In the genomic region with DNA sequence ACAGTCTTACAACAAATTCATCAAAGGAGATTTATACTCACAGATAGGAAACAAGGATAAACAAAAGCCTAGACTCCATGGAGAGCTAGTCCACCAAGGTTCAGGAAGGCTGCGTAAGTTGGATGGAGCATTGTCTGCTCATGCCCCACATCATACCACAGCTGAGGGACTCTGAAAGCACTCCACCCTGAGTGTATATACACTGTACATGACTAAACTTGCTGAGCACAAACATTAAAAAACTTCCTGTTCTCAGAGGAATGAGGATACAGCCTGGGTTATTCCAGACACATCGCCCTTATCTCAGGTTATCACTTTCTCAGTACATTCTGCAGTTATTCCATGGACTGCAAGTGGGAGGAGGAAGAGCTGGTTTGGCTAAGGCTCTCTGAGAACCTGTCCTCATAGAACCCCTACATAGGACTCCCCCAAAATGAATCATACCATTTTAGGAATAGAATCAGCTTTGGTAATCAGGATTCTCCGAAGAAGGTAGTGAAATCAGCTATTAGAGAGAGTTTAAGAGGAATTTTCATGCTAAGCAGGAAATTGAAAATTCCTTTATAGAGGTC, we compare ENCODE assay signal across 20 cellular contexts.
"Had no signal": no experiment of that assay in that cellular context is flagged by ENCODE, and none has a peak within 500 bp of the region (broad histone marks: within the 10 kb centered on the region; RNA-seq: fewer than 3 reads in every experiment).

No MANE protein-coding gene starts in this region.

- ATAC-seq: activated CD8-positive, alpha-beta memory T cell treated with anti-CD3 and anti-CD28 coated beads, Interleukin-2, amount 10 ng/mL, durations not matched to agents 7 days and 5 days; lower lobe of right lung; natural killer cell treated with Interleukin-12 subunit alpha and Interleukin-12 subunit beta and Interleukin-15 and Interleukin-18, amount 100 ng/mL, for 72 hours; stimulated activated memory B cell treated with anti-CD40 and anti-IgM and Interleukin-4, amounts not matched to agents 10 μg/mL and 1 μg/mL and 100 μg/mL, for 72 hours had no signal

- H3K27ac ChIP-seq: lower lobe of right lung, neutrophil, spleen, testis had no signal

- FAIRE-seq: colon had no signal

- H3K27me3 ChIP-seq: neutrophil, spleen, testis had no signal

- H3K4me1 ChIP-seq: lower lobe of right lung, spleen, testis had no signal

- DNase-seq: activated CD4-positive, alpha-beta memory T cell treated with anti-CD3 and anti-CD28 coated beads, Interleukin-2, amount 10 ng/mL, durations not matched to agents 7 days and 5 days; activated CD4-positive, alpha-beta T cell treated with anti-CD3 and anti-CD28 coated beads for 48 hours; activated CD4-positive, CD25-positive, alpha-beta regulatory T cell; activated CD8-positive, alpha-beta memory T cell treated with anti-CD3 and anti-CD28 coated beads, Interleukin-2, amount 10 ng/mL, durations not matched to agents 7 days and 5 days; activated naive CD4-positive, alpha-beta T cell treated with Interleukin-2 at 50 U/mL for 16 hours; activated naive CD8-positive, alpha-beta T cell treated with anti-CD3 and anti-CD28 coated beads, Interleukin-2, amount 10 ng/mL, durations not matched to agents 7 days and 5 days; amygdala; caudate nucleus; endodermal cell; erythroblast; lower lobe of right lung; retina; spleen; stimulated activated CD4-positive, alpha-beta T cell treated with anti-CD3 and anti-CD28 coated beads, Interleukin-4, amount 100 ng/mL, for 4 hours; T-helper 9 cell; testis had no signal

- H3K4me3 ChIP-seq: lower lobe of right lung, spleen, testis had no signal

- H3K9me3 ChIP-seq: lower lobe of right lung, neutrophil, testis had no signal

- H3K36me3 ChIP-seq: lower lobe of right lung, neutrophil, spleen had no signal
